ENCODE assay signal across 8 cellular contexts in the genomic region with DNA sequence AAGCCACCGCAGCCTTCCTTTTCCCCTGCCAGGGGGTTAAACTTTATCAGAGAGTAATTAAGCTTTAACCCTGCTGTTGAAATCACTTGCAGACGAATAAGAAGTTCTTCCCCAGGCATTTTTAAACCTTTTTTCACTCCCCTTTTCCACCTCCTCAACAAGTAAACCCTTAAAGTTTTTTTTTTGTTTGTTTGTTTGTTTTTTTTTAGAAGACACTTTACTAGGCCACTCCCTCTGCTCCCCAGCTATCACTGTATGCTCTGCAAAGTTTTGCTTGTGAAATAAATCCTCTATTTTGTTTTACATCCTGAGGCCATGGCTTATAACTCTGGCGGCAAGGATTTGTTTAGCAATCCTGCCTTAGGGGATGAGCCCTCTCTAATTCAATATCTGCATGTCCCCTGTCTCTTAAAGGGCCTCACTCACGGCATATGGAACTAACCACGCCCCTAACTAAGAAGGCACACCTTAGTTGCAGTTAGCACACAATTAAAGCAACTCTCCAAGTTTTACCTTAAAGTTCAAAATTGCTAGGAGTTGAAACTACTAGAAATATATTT.
DNase-seq lines count a peak whose midpoint lies in the region; ATAC-seq, FAIRE-seq and TF ChIP-seq lines count a peak whose summit lies in the region.

No MANE protein-coding gene starts in this region.

- H3K36me3 ChIP-seq in pancreas, result no peaks in the 10 kb centered on the region

- H3K4me3 ChIP-seq in epithelial cell of proximal tubule (ENCODE audit: low read depth, low read length) (peak overlapping the region; percentile 79), pancreas (peak overlapping the region; percentile 35 to 58 (median 46))

- TF ChIP-seq CTCF in epithelial cell of proximal tubule (conservative IDR thresholded peaks at IDR 0.05; ENCODE audit: low read depth, low read length), result no peak
- TF ChIP-seq CTCF in pancreas (IDR thresholded peaks at IDR 0.05), result no peak

- WGBS in pancreas, 2 donors, result 4 to 8% methylated on average over 5 of the region's 5 CpGs

- H3K27ac ChIP-seq in pancreas, result no peak overlapping the region

- no peak for FAIRE-seq in pancreas (lab: Jason Lieb, UNC)

- intact Hi-C loops in pancreas (cut with DNase I), result no loop called here

- peak; percentile 40 for DNase-seq in NCI-H146 (lab: John Stamatoyannopoulos, UW)
- no peak for DNase-seq in epithelial cell of proximal tubule (ENCODE audit: low read depth)
- DNase-seq in pancreas, result no peak
- no peak for DNase-seq in nucleus accumbens (lab: John Stamatoyannopoulos, UW)
- no peak for DNase-seq in stimulated activated CD4-positive, alpha-beta T cell treated with anti-CD3 and anti-CD28 coated beads, Interleukin-2, amount 100 ng/mL, for 24 hours
- no peak for DNase-seq in middle frontal gyrus (ENCODE audit: extremely low spot score, low spot score)
- no peak for DNase-seq in NCI-H1105 treated with DMSO at 0.1 percent for 48 hours (lab: John Stamatoyannopoulos, UW)

- ATAC-seq in GM18909 (IDR thresholded peaks at IDR 0.05; ENCODE audit: poor library complexity, unreplicated experiment) (peak; percentile 62), pancreas (peak; percentile 72 to 79 (median 78))

- no peaks in the 10 kb centered on the region for H3K9me3 ChIP-seq in pancreas

- peaks cover 0 to 7% (median 0%) of the 10 kb centered on the region in 3 donors for H3K4me1 ChIP-seq in pancreas

- no peaks in the 10 kb centered on the region for H3K27me3 ChIP-seq in pancreas
